ENCODE assay signal across 19 cellular contexts in genomic region chr1:27330786-27331185, GRCh38. TPM values are rescaled to one million over a fixed set of nuclear protein-coding genes. Genes with fewer than 3 reads are reported as not detected.
A peak's percentile ranks its signal among the peaks of the same experiment; 100 is the strongest.
DNase-seq lines count a peak whose midpoint lies in the region; ATAC-seq and TF ChIP-seq lines count a peak whose summit lies in the region.
"Had no signal": no experiment of that assay in that cellular context is flagged by ENCODE, and none has a peak within 500 bp of the region (broad histone marks: within the 10 kb centered on the region; RNA-seq: fewer than 3 reads in every experiment).

No MANE protein-coding gene starts in this region.

- H3K27ac ChIP-seq in HEK293 (ENCODE audit: extremely low read depth, low read depth, low read length) (no peak overlapping the region), spleen (no peak overlapping the region), brain microvascular endothelial cell (no peak overlapping the region)
- H3K27ac ChIP-seq: C4-2B, PC-9 had no signal

- H3K27me3 ChIP-seq in spleen (replicated peaks in 1 of 7) (no peaks in the 10 kb centered on the region), brain microvascular endothelial cell (replicated peaks) (no peaks in the 10 kb centered on the region)

- DNase-seq in activated naive CD4-positive, alpha-beta T cell treated with anti-CD3 and anti-CD28 coated beads, Interleukin-2, amount 10 ng/mL, durations not matched to agents 7 days and 5 days, result no peak
- no peak for DNase-seq in activated naive CD4-positive, alpha-beta T cell treated with anti-CD3 and anti-CD28 coated beads, Interleukin-2, amount 50 U/mL, for 16 hours
- DNase-seq in central memory CD8-positive, alpha-beta T cell (ENCODE audit: low spot score in 2 of 2), result no peak
- DNase-seq in spleen, result peak; percentile 22
- no peak for DNase-seq in brain microvascular endothelial cell
- DNase-seq in NCI-H2081 treated with DMSO at 0.1 percent for 48 hours (lab: John Stamatoyannopoulos, UW), result no peak
- DNase-seq: DMS 273 treated with DMSO at 0.1 percent for 48 hours, GDM1, NCI-H1417, NCI-H1930, NCI-H2171 treated with DMSO at 0.1 percent for 48 hours, NCI-H446 treated with DMSO at 0.1 percent for 48 hours, NCI-H748 treated with DMSO at 0.1 percent for 48 hours, PC-9 had no signal

- TF ChIP-seq POLR2A in spleen (IDR thresholded peaks at IDR 0.05), result no peak

- no peak overlapping the region for H3K4me3 ChIP-seq in HEK293 (ENCODE audit: low read depth, low read length)
- H3K4me3 ChIP-seq in spleen, result no peak overlapping the region
- H3K4me3 ChIP-seq in brain microvascular endothelial cell (ENCODE audit: low read depth, low read length), result no peak overlapping the region
- H3K4me3 ChIP-seq: GM12878, HAP-1, PC-9 had no signal

- peaks cover 9 to 91% of the 10 kb centered on the region in 2 experiments; a peak in 2 of 3 replicates for H3K36me3 ChIP-seq in HEK293 (ENCODE audit: control insufficient read depth in 2 of 2, insufficient read depth in 1 of 2, low read length in 2 of 2)
- H3K36me3 ChIP-seq in spleen, result peaks cover 4 to 100% (median 62%) of the 10 kb centered on the region in 6 donors
- H3K36me3 ChIP-seq in brain microvascular endothelial cell (replicated peaks), result peaks cover 43% of the 10 kb centered on the region

- POLR2A ChIA-PET in HEK293 (lab: Yijun Ruan, JAX), result no interaction called here

- no peaks in the 10 kb centered on the region for H3K9me3 Mint-ChIP-seq in activated naive CD4-positive, alpha-beta T cell treated with anti-CD3 and anti-CD28 coated beads, Interleukin-2, amount 10 ng/mL, durations not matched to agents 7 days and 5 days
- H3K9me3 Mint-ChIP-seq in central memory CD8-positive, alpha-beta T cell, result no peaks in the 10 kb centered on the region

- CTCF ChIA-PET in activated naive CD4-positive, alpha-beta T cell treated with anti-CD3 and anti-CD28 coated beads, Interleukin-2, amount 10 ng/mL, durations not matched to agents 7 days and 5 days (lab: Charles Lee), result interaction anchor here (5.9 kb wide), 1 partner anchor 26 kb away, joined by 46 read pairs; no protein-coding TSS in a partner anchor
- CTCF ChIA-PET in HEK293 (lab: Yijun Ruan, JAX), result interaction anchor here (0.6 kb wide), 1 partner anchor 134 kb away, joined by 4 read pairs; no protein-coding TSS in a partner anchor

- 86 to 93% (median 87%) methylated on average over 8 of the region's 8 CpGs for WGBS in spleen, 5 donors

- in situ Hi-C loops in brain microvascular endothelial cell (cut with HindIII; ENCODE audit: low pct_ligation_motif_present, low sequenced_read_pairs), result no loop called here

- peak overlapping the region; percentile 77 for H3K27ac Mint-ChIP-seq in activated naive CD4-positive, alpha-beta T cell treated with anti-CD3 and anti-CD28 coated beads, Interleukin-2, amount 10 ng/mL, durations not matched to agents 7 days and 5 days
- peak overlapping the region; percentile 74 for H3K27ac Mint-ChIP-seq in central memory CD8-positive, alpha-beta T cell (ENCODE audit: low read depth)

- intact Hi-C loops in spleen (cut with DNase I; ENCODE audit: low total_unique reads), result no loop called here

- H3K27me3 Mint-ChIP-seq in activated naive CD4-positive, alpha-beta T cell treated with anti-CD3 and anti-CD28 coated beads, Interleukin-2, amount 10 ng/mL, durations not matched to agents 7 days and 5 days, result no peaks in the 10 kb centered on the region
- H3K27me3 Mint-ChIP-seq in central memory CD8-positive, alpha-beta T cell, result no peaks in the 10 kb centered on the region

- H3K4me1 Mint-ChIP-seq in activated naive CD4-positive, alpha-beta T cell treated with anti-CD3 and anti-CD28 coated beads, Interleukin-2, amount 10 ng/mL, durations not matched to agents 7 days and 5 days, result peaks cover 47% of the 10 kb centered on the region
- H3K4me1 Mint-ChIP-seq in central memory CD8-positive, alpha-beta T cell, result peaks cover 47% of the 10 kb centered on the region

- peaks cover 41% of the 10 kb centered on the region for H3K36me3 Mint-ChIP-seq in activated naive CD4-positive, alpha-beta T cell treated with anti-CD3 and anti-CD28 coated beads, Interleukin-2, amount 10 ng/mL, durations not matched to agents 7 days and 5 days
- peaks cover 28% of the 10 kb centered on the region for H3K36me3 Mint-ChIP-seq in central memory CD8-positive, alpha-beta T cell (ENCODE audit: insufficient read depth)

- no peak for ATAC-seq in central memory CD8-positive, alpha-beta T cell (replicated peaks; ENCODE audit: extremely low read depth, poor library complexity, severe bottlenecking)
- ATAC-seq: GM12878 had no signal

- TF ChIP-seq CTCF in HEK293 (tag by site-specific recombination; IDR thresholded peaks at IDR 0.05) (no peak), spleen (IDR thresholded peaks at IDR 0.05 in 8 of 11, conservative IDR thresholded peaks at IDR 0.05 in 3 of 11) (no peak), brain microvascular endothelial cell (IDR thresholded peaks at IDR 0.05; ENCODE audit: low read depth, low read length, missing control alignments) (no peak)

- no peak overlapping the region for H3K4me3 Mint-ChIP-seq in activated naive CD4-positive, alpha-beta T cell treated with anti-CD3 and anti-CD28 coated beads, Interleukin-2, amount 10 ng/mL, durations not matched to agents 7 days and 5 days
- H3K4me3 Mint-ChIP-seq in central memory CD8-positive, alpha-beta T cell, result no peak overlapping the region

- no peaks in the 10 kb centered on the region for H3K9me3 ChIP-seq in HEK293 (ENCODE audit: control insufficient read depth, insufficient read depth, low read depth, low read length)
- no peaks in the 10 kb centered on the region for H3K9me3 ChIP-seq in spleen
- H3K9me3 ChIP-seq: HAP-1 had no signal

- H3K4me1 ChIP-seq in HEK293 (ENCODE audit: control insufficient read depth, insufficient read depth, low read length), result no peaks in the 10 kb centered on the region
- H3K4me1 ChIP-seq in spleen, result peaks cover 25 to 76% (median 48%) of the 10 kb centered on the region in 6 donors
- H3K4me1 ChIP-seq: HAP-1 had no signal

TF ChIP-seq in HEK293, 187 proteins besides CTCF, POLR2A, EP300 and RAD21:
- TF ChIP-seq ZNF585B (tag by site-specific recombination; IDR thresholded peaks at IDR 0.05) (peak; percentile 37; the same call in 1 of the 2 replicates), PATZ1 (tag by site-specific recombination; IDR thresholded peaks at IDR 0.05) (no peak)

RNA-seq across cellular contexts. Expression of gene TMEM222, which starts 8.8 kb away (rescaled TPM):
- total RNA-seq in spleen, result 10 to 100 TPM; 25.4 to 33.2 (median 31.6) TPM
- 10 to 100 TPM; 31.4 to 38.9 (median 34.1) TPM for polyA plus RNA-seq in spleen

RNA-seq across cellular contexts. Expression of gene SYTL1, which starts 11.0 kb away (rescaled TPM):
- total RNA-seq in spleen, result 10 to 100 TPM; 54.9 to 97.0 (median 63.2) TPM
- polyA plus RNA-seq in spleen, result 100 to 1,000 TPM; 111 to 208 (median 159) TPM

RNA-seq across cellular contexts. Expression of gene MAP3K6, which starts 36.0 kb away (rescaled TPM):
- total RNA-seq in spleen, result 10 to 100 TPM; 20.4 to 55.0 (median 38.0) TPM
- 10 to 100 TPM; 20.3 to 31.7 (median 29.6) TPM for polyA plus RNA-seq in spleen

RNA-seq across cellular contexts. Expression of gene FCN3, which starts 43.8 kb away (rescaled TPM):
- total RNA-seq in spleen, result 10 to 100 TPM in 3 of 7 donors, 1 to 10 TPM in 4; 4.4 to 21.7 (median 7.7) TPM
- 10 to 100 TPM in 2 of 3 donors, 1 to 10 TPM in 1; 3.7 to 14.4 (median 11.7) TPM for polyA plus RNA-seq in spleen
- total RNA-seq: A673, PC-9 had no signal
- polyA plus RNA-seq: GM12878 had no signal

RNA-seq across cellular contexts. Expression of gene CD164L2, which starts 52.3 kb away (rescaled TPM):
- total RNA-seq in spleen, result not detected
- under 1 TPM in 1 of 3 donors, not detected in 2; 0.06 TPM for polyA plus RNA-seq in spleen
- total RNA-seq: A673, GM12878 had no signal
- polyA plus RNA-seq: GM12878 had no signal
